Comparison of ENCODE assay signal across 1 cellular context in genomic region chr15:65318870-65319356, GRCh38.
A peak's percentile ranks its signal among the peaks of the same experiment; 100 is the strongest.
TF ChIP-seq lines count a peak whose summit lies in the region.

No MANE protein-coding gene starts in this region.

TF ChIP-seq in GM12878, 131 proteins besides CTCF, POLR2A, EP300 and RAD21:
- TF ChIP-seq SMC3 (IDR thresholded peaks at IDR 0.05; ENCODE audit: borderline replicate concordance, low read length) (peak; percentile 92), HSF1 (IDR thresholded peaks at IDR 0.05; ENCODE audit: low read depth, low read length) (no peak), ATF7 (IDR thresholded peaks at IDR 0.05; ENCODE audit: low read depth) (no peak), KLF5 (IDR thresholded peaks at IDR 0.05; ENCODE audit: partially characterized antibody) (peak; percentile 22), PRDM15 (CRISPR knock-in tag; IDR thresholded peaks at IDR 0.05) (no peak), RB1 (IDR thresholded peaks at IDR 0.05; ENCODE audit: borderline replicate concordance) (peak; percentile 62; the same call in 1 of the 2 replicates), HDGF (IDR thresholded peaks at IDR 0.05) (0 out of 2 replicates have a peak, but pooled peaks have one; percentile 41), YY1 (IDR thresholded peaks at IDR 0.05; ENCODE audit: low read depth, low read length) (peak; percentile 87), ZNF207 (IDR thresholded peaks at IDR 0.05; ENCODE audit: borderline replicate concordance) (no peak), ELK1 (IDR thresholded peaks at IDR 0.05; ENCODE audit: low read depth, low read length) (no peak), NBN (IDR thresholded peaks at IDR 0.05) (peak; percentile 47; the same call in 1 of the 2 replicates), IRF3 (IDR thresholded peaks at IDR 0.05) (0 out of 2 replicates have a peak, but pooled peaks have one; percentile 6), ZNF687 (IDR thresholded peaks at IDR 0.05) (no peak)
- TF ChIP-seq, protein P1, sequence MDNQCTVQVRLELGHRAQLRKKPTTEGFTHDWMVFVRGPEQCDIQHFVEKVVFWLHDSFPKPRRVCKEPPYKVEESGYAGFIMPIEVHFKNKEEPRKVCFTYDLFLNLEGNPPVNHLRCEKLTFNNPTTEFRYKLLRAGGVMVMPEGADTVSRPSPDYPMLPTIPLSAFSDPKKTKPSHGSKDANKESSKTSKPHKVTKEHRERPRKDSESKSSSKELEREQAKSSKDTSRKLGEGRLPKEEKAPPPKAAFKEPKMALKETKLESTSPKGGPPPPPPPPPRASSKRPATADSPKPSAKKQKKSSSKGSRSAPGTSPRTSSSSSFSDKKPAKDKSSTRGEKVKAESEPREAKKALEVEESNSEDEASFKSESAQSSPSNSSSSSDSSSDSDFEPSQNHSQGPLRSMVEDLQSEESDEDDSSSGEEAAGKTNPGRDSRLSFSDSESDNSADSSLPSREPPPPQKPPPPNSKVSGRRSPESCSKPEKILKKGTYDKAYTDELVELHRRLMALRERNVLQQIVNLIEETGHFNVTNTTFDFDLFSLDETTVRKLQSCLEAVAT (IDR thresholded peaks at IDR 0.05) = 0 out of 2 replicates have a peak, but pooled peaks have one; percentile 22
- TF ChIP-seq, protein P2, sequence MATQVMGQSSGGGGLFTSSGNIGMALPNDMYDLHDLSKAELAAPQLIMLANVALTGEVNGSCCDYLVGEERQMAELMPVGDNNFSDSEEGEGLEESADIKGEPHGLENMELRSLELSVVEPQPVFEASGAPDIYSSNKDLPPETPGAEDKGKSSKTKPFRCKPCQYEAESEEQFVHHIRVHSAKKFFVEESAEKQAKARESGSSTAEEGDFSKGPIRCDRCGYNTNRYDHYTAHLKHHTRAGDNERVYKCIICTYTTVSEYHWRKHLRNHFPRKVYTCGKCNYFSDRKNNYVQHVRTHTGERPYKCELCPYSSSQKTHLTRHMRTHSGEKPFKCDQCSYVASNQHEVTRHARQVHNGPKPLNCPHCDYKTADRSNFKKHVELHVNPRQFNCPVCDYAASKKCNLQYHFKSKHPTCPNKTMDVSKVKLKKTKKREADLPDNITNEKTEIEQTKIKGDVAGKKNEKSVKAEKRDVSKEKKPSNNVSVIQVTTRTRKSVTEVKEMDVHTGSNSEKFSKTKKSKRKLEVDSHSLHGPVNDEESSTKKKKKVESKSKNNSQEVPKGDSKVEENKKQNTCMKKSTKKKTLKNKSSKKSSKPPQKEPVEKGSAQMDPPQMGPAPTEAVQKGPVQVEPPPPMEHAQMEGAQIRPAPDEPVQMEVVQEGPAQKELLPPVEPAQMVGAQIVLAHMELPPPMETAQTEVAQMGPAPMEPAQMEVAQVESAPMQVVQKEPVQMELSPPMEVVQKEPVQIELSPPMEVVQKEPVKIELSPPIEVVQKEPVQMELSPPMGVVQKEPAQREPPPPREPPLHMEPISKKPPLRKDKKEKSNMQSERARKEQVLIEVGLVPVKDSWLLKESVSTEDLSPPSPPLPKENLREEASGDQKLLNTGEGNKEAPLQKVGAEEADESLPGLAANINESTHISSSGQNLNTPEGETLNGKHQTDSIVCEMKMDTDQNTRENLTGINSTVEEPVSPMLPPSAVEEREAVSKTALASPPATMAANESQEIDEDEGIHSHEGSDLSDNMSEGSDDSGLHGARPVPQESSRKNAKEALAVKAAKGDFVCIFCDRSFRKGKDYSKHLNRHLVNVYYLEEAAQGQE (IDR thresholded peaks at IDR 0.05; ENCODE audit: low read depth, low read length) = no peak
- TF ChIP-seq, protein P3, sequence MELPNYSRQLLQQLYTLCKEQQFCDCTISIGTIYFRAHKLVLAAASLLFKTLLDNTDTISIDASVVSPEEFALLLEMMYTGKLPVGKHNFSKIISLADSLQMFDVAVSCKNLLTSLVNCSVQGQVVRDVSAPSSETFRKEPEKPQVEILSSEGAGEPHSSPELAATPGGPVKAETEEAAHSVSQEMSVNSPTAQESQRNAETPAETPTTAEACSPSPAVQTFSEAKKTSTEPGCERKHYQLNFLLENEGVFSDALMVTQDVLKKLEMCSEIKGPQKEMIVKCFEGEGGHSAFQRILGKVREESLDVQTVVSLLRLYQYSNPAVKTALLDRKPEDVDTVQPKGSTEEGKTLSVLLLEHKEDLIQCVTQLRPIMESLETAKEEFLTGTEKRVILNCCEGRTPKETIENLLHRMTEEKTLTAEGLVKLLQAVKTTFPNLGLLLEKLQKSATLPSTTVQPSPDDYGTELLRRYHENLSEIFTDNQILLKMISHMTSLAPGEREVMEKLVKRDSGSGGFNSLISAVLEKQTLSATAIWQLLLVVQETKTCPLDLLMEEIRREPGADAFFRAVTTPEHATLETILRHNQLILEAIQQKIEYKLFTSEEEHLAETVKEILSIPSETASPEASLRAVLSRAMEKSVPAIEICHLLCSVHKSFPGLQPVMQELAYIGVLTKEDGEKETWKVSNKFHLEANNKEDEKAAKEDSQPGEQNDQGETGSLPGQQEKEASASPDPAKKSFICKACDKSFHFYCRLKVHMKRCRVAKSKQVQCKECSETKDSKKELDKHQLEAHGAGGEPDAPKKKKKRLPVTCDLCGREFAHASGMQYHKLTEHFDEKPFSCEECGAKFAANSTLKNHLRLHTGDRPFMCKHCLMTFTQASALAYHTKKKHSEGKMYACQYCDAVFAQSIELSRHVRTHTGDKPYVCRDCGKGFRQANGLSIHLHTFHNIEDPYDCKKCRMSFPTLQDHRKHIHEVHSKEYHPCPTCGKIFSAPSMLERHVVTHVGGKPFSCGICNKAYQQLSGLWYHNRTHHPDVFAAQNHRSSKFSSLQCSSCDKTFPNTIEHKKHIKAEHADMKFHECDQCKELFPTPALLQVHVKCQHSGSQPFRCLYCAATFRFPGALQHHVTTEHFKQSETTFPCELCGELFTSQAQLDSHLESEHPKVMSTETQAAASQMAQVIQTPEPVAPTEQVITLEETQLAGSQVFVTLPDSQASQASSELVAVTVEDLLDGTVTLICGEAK (IDR thresholded peaks at IDR 0.05; ENCODE audit: borderline replicate concordance) = no peak
